8 cellular contexts compared by ENCODE assay signal in the genomic region with DNA sequence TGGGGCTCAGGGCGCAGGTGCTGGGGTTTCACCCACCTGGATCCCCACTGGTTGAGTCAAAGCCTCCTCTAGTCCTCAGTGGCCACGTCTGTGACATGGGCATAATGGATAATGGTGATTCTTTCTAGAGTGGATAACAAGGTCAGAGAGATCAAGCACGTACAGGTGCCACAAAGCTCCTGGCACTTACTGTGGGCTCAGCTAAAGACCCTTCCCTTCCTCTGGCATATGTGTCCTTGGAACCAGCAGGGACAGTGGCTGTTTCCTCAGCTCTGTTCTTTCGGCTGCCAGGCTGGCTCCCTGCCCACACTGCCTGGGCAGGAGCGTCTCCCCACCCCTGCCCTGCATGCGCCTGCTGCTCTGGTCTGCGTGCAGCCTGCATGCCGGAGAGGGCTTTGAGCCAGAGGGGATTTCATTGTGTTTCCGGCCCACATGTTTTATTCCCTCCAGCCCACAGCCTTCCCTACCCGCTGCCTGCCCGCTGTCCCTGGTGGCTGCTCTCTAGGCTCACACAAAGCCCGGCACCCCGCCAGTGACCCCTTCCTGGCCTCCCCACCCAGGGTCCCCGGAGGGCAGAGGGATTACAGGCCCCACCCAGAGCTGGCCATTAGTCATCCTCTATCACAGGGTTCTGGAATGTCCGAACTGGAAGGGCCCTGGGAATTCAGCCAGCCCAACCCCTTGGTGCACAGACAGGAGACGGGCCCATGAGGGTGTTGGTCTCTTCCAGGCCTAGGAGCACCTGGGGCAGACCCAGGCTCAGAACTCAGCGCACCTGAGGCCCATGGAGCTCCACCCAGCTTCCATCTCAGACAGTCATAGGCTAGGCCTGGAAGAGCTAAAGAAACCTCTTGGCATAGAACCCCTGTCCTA. TPM values are rescaled to one million over a fixed set of nuclear protein-coding genes. Genes with fewer than 3 reads are reported as not detected.
DNase-seq lines count a peak whose midpoint lies in the region; ATAC-seq and TF ChIP-seq lines count a peak whose summit lies in the region.

No MANE protein-coding gene starts in this region.

- peak; percentile 90 for DNase-seq in LoVo (ENCODE audit: low spot score)
- peak; percentile 63 for DNase-seq in cerebellar cortex (ENCODE audit: low spot score)
- DNase-seq in right lobe of liver = peak; percentile 90 to 93 (median 91)
- DNase-seq in type B pancreatic cell (ENCODE audit: extremely low spot score, unreplicated experiment) = no peak
- DNase-seq in WERI-Rb-1 = no peak

- WGBS in right lobe of liver (ENCODE audit: insufficient coverage, low coverage, low lambda C conversion rate, missing lambda C conversion rate) = 6% methylated on average over 12 of the region's 17 CpGs

- no peak overlapping the region for H3K4me3 ChIP-seq in right lobe of liver
- no peak overlapping the region for H3K4me3 ChIP-seq in WERI-Rb-1 (ENCODE audit: low read depth, low read length)

- H3K27ac ChIP-seq in right lobe of liver = peak overlapping the region; percentile 65 to 85 (median 76)
- H3K27ac ChIP-seq in WERI-Rb-1 = no peak overlapping the region

- TF ChIP-seq CTCF in right lobe of liver (IDR thresholded peaks at IDR 0.05) (peak in 1 of 4 donors; percentile 31), type B pancreatic cell (conservative IDR thresholded peaks at IDR 0.05) (peak; percentile 24), WERI-Rb-1 (IDR thresholded peaks at IDR 0.05; ENCODE audit: low read depth, low read length) (no peak)

- H3K9me3 ChIP-seq in right lobe of liver (no peaks in the 10 kb centered on the region), WERI-Rb-1 (ENCODE audit: severe bottlenecking) (no peaks in the 10 kb centered on the region)

- peak overlapping the region; percentile 75 for H3K27ac Mint-ChIP-seq in type B pancreatic cell

- H3K4me1 ChIP-seq in right lobe of liver = peaks cover 0 to 37% (median 12%) of the 10 kb centered on the region in 4 donors

- no peaks in the 10 kb centered on the region for H3K27me3 ChIP-seq in right lobe of liver
- H3K27me3 ChIP-seq in WERI-Rb-1 (ENCODE audit: insufficient read depth, low read depth, severe bottlenecking) = no peaks in the 10 kb centered on the region

- peaks cover 19% of the 10 kb centered on the region for H3K4me1 Mint-ChIP-seq in type B pancreatic cell (ENCODE audit: unreplicated experiment)

- H3K27me3 Mint-ChIP-seq in type B pancreatic cell = no peaks in the 10 kb centered on the region

- ATAC-seq in right lobe of liver = peak; percentile 82 to 84 (median 84)
- ATAC-seq in GM21526 (IDR thresholded peaks at IDR 0.05; ENCODE audit: low FRiP score, unreplicated experiment) = no peak
- ATAC-seq in GM19395 (IDR thresholded peaks at IDR 0.05; ENCODE audit: unreplicated experiment) = no peak
- no peak for ATAC-seq in GM21825 (IDR thresholded peaks at IDR 0.05; ENCODE audit: unreplicated experiment)

- no peaks in the 10 kb centered on the region for H3K9me3 Mint-ChIP-seq in type B pancreatic cell

- H3K36me3 Mint-ChIP-seq in type B pancreatic cell = no peaks in the 10 kb centered on the region

- H3K36me3 ChIP-seq in right lobe of liver = peaks cover 0 to 12% (median 4%) of the 10 kb centered on the region in 4 donors
- H3K36me3 ChIP-seq in WERI-Rb-1 = no peaks in the 10 kb centered on the region; the same call in 1 of the 2 replicates

- H3K4me3 Mint-ChIP-seq in type B pancreatic cell = peak overlapping the region; percentile 22

- intact Hi-C loops in right lobe of liver (cut with DNase I) = no loop called here

- peak; percentile 34 for TF ChIP-seq POLR2A in right lobe of liver (IDR thresholded peaks at IDR 0.05)

RNA-seq across cellular contexts. Expression of a gene that starts 55.3 kb away (rescaled TPM):
- total RNA-seq in right lobe of liver (10 to 100 TPM; 21.9 to 43.0 (median 29.8) TPM), type B pancreatic cell (ENCODE audit: low replicate concordance) (22.3 and 27.4 TPM in 2 replicates)

RNA-seq across cellular contexts. Expression of a gene that starts 55.6 kb away (rescaled TPM):
- 10 to 100 TPM; 11.7 to 22.8 (median 20.7) TPM for total RNA-seq in right lobe of liver
- 42.9 and 47.0 TPM in 2 replicates for total RNA-seq in type B pancreatic cell (ENCODE audit: low replicate concordance)

Comparison
In these comparisons a context has a peak if more than half of its experiments do, and no peak if none do; other contexts are left out.
1. DNase-seq: peak in LoVo (single experiment), cerebellar cortex (single experiment) and right lobe of liver (3 of 3); none in type B pancreatic cell (single experiment) and WERI-Rb-1 (single experiment).
2. ATAC-seq: peak in right lobe of liver (4 of 4); none in GM21526 (single experiment), GM19395 (single experiment) and GM21825 (single experiment).